In the genomic region with DNA sequence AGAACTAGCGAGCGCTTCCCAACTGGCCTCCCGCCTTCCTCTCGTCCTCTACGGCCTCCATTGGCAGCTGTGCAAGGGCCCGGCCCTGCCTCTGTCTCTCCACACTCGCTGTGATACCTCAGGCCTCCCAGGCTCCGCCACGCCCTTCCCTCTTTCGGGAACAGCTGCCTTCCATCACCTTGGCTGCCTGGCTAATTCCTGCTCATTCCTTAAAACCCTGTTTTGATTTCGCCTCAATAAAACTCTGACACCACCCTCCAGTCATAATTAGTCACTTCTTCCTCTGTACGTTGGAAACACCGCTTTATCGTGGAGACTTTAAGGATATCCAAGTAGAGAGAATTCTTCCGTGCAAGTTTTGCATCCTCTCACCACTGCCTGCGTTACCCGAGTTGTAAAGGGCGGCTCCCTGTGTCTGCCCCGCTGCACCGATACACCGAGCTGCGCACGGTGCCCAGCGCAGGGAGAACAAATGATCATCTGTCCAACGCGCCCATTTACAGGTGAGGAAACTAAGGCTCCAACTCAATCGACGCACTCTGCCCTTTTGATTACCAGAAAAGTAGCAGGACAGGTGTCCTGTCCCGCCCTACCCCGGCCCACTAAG, we compare ENCODE assay signal across 8 cellular contexts.
DNase-seq lines count a peak whose midpoint lies in the region; ATAC-seq and TF ChIP-seq lines count a peak whose summit lies in the region.

No MANE protein-coding gene starts in this region.

- H3K4me1 Mint-ChIP-seq in T-helper 1 cell treated with Interleukin-12 subunit alpha and Interleukin-12 subunit beta and Interleukin-4 antibody, amounts not matched to agents 30 μg/mL and 1 μg/mL, for 36 hours (ENCODE audit: low read depth): peaks cover 10% of the 10 kb centered on the region
- H3K4me1 Mint-ChIP-seq in brain: peaks cover 20% of the 10 kb centered on the region
- H3K4me1 Mint-ChIP-seq in naive B cell: peaks cover 17 to 21% (median 21%) of the 10 kb centered on the region in 3 donors

- DNase-seq in T-helper 1 cell (no peak), naive B cell (no peak), NCI-H1048 (lab: John Stamatoyannopoulos, UW) (no peak), GM19238 (ENCODE audit: insufficient read length, low spot score) (no peak)
- no peak for DNase-seq in Jurkat, Clone E6-1 (ENCODE audit: low read depth, low spot score)
- no peak for DNase-seq in stimulated activated CD4-positive, alpha-beta T cell treated with anti-CD3 and anti-CD28 coated beads, Interleukin-2, amount 100 ng/mL, for 48 hours

- peak overlapping the region; percentile 78 for H3K4me3 Mint-ChIP-seq in T-helper 1 cell treated with Interleukin-12 subunit alpha and Interleukin-12 subunit beta and Interleukin-4 antibody, amounts not matched to agents 30 μg/mL and 1 μg/mL, for 36 hours
- H3K4me3 Mint-ChIP-seq in brain: peak overlapping the region; percentile 82 to 85 (median 83)
- peak overlapping the region; percentile 75 to 90 (median 85) for H3K4me3 Mint-ChIP-seq in naive B cell

- no peaks in the 10 kb centered on the region for H3K9me3 Mint-ChIP-seq in T-helper 1 cell treated with Interleukin-12 subunit alpha and Interleukin-12 subunit beta and Interleukin-4 antibody, amounts not matched to agents 30 μg/mL and 1 μg/mL, for 36 hours
- H3K9me3 Mint-ChIP-seq in brain (peaks cover 0 to 15% (median 0%) of the 10 kb centered on the region in 5 experiments), naive B cell (no peaks in the 10 kb centered on the region)

- H3K4me3 ChIP-seq in Jurkat, Clone E6-1 (ENCODE audit: low read length): peak overlapping the region; percentile 28

- no peak for TF ChIP-seq CTCF in brain (conservative IDR thresholded peaks at IDR 0.05)

- H3K27ac Mint-ChIP-seq in T-helper 1 cell treated with Interleukin-12 subunit alpha and Interleukin-12 subunit beta and Interleukin-4 antibody, amounts not matched to agents 30 μg/mL and 1 μg/mL, for 36 hours: peak overlapping the region; percentile 67
- H3K27ac Mint-ChIP-seq in brain (peak overlapping the region in 1 of 5 experiments; percentile 42), naive B cell (peak overlapping the region; percentile 15 to 98 (median 96))

- ATAC-seq in naive B cell (ENCODE audit: low read depth in 2 of 2): peak; percentile 14 to 21

- H3K27me3 Mint-ChIP-seq in T-helper 1 cell treated with Interleukin-12 subunit alpha and Interleukin-12 subunit beta and Interleukin-4 antibody, amounts not matched to agents 30 μg/mL and 1 μg/mL, for 36 hours (ENCODE audit: low read depth): peaks cover 57% of the 10 kb centered on the region
- peaks cover 49% of the 10 kb centered on the region for H3K27me3 Mint-ChIP-seq in brain
- peaks cover 8 to 27% (median 14%) of the 10 kb centered on the region in 3 donors for H3K27me3 Mint-ChIP-seq in naive B cell

- no peaks in the 10 kb centered on the region for H3K36me3 Mint-ChIP-seq in T-helper 1 cell treated with Interleukin-12 subunit alpha and Interleukin-12 subunit beta and Interleukin-4 antibody, amounts not matched to agents 30 μg/mL and 1 μg/mL, for 36 hours (ENCODE audit: low read depth)
- H3K36me3 Mint-ChIP-seq in brain (no peaks in the 10 kb centered on the region), naive B cell (no peaks in the 10 kb centered on the region)
